2 cellular contexts compared by ENCODE assay signal in the genomic region with DNA sequence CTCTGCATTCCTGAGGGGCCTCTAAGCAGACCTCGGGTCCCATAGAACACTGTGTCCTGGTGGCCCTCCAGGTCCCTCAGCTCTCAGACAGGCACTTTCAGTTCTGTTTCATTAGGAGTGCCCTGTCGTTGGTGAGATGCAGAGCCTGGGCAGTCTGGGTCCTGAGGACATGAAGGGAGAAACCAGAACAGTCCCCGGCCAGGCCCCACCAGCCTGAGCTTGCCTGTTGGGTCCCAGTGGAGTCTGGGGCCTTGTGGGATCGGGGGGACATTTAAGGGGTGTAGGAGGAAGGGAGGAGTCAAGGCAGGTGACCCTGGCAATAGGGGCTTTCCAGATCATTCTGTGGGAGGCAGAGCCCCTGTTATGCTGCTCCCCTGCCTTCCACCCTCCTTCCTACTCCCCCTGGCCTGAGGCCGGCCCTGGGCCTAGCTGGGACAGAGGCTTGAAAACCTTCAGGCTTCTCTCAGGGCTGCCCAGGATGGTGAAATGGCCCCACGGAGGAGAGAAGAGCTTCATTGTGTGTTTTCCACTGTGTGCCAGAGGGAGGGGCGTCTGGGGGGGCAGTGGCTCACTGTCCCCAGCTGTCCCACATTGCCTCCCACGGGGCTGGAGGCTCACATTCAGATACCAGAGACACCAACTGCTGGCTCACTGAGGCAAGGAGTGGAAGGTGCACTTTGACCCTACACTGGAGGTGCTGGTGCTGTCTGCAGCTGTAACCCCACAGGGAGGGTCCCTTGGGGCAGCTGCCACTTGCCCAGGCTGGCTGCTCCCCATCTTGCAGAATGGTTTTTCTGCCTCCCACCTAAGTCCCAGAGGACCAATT.
TF ChIP-seq lines count a peak whose summit lies in the region.

No MANE protein-coding gene starts in this region.

TF ChIP-seq in HepG2, 621 proteins besides CTCF, POLR2A, EP300 and RAD21:
- TF ChIP-seq ZNF335 (CRISPR knock-in tag; IDR thresholded peaks at IDR 0.05) (no peak), ZNF615 (CRISPR knock-in tag; IDR thresholded peaks at IDR 0.05; ENCODE audit: borderline replicate concordance) (no peak), ZC3H4 (CRISPR knock-in tag; IDR thresholded peaks at IDR 0.05; ENCODE audit: borderline replicate concordance) (no peak), RNF2 (conservative IDR thresholded peaks at IDR 0.05; ENCODE audit: low read depth) (no peak), ZNF781 (CRISPR knock-in tag; IDR thresholded peaks at IDR 0.05; ENCODE audit: borderline replicate concordance, not compliant biosample characterization) (no peak), ZMAT3 (CRISPR knock-in tag; conservative IDR thresholded peaks at IDR 0.05) (no peak), RFX1 (IDR thresholded peaks at IDR 0.05) (no peak), NCOA5 (CRISPR knock-in tag; IDR thresholded peaks at IDR 0.05) (no peak), CAMTA2 (CRISPR knock-in tag; IDR thresholded peaks at IDR 0.05; ENCODE audit: borderline replicate concordance) (peak; percentile 23; the same call in 1 of the 2 replicates), PATZ1 (CRISPR knock-in tag; IDR thresholded peaks at IDR 0.05) (peak; percentile 72), PHF21A (CRISPR knock-in tag; IDR thresholded peaks at IDR 0.05) (no peak), XRCC5 (optimal IDR thresholded peaks at IDR 0.05; ENCODE audit: low read length) (peak; percentile 12), SMAD3 (CRISPR knock-in tag; IDR thresholded peaks at IDR 0.05) (no peak)

TF ChIP-seq in GM23338, 12 proteins besides CTCF, POLR2A, EP300 and RAD21:
- TF ChIP-seq ZNF462 (CRISPR knock-in tag; IDR thresholded peaks at IDR 0.05): no peak
- TF ChIP-seq CREB1 (CRISPR knock-in tag; IDR thresholded peaks at IDR 0.05; ENCODE audit: low read depth): no peak
- no peak for TF ChIP-seq JUNB (IDR thresholded peaks at IDR 0.05; ENCODE audit: unreplicated experiment)
- TF ChIP-seq, protein P1, sequence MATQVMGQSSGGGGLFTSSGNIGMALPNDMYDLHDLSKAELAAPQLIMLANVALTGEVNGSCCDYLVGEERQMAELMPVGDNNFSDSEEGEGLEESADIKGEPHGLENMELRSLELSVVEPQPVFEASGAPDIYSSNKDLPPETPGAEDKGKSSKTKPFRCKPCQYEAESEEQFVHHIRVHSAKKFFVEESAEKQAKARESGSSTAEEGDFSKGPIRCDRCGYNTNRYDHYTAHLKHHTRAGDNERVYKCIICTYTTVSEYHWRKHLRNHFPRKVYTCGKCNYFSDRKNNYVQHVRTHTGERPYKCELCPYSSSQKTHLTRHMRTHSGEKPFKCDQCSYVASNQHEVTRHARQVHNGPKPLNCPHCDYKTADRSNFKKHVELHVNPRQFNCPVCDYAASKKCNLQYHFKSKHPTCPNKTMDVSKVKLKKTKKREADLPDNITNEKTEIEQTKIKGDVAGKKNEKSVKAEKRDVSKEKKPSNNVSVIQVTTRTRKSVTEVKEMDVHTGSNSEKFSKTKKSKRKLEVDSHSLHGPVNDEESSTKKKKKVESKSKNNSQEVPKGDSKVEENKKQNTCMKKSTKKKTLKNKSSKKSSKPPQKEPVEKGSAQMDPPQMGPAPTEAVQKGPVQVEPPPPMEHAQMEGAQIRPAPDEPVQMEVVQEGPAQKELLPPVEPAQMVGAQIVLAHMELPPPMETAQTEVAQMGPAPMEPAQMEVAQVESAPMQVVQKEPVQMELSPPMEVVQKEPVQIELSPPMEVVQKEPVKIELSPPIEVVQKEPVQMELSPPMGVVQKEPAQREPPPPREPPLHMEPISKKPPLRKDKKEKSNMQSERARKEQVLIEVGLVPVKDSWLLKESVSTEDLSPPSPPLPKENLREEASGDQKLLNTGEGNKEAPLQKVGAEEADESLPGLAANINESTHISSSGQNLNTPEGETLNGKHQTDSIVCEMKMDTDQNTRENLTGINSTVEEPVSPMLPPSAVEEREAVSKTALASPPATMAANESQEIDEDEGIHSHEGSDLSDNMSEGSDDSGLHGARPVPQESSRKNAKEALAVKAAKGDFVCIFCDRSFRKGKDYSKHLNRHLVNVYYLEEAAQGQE (IDR thresholded peaks at IDR 0.05; ENCODE audit: unreplicated experiment): no peak
- no peak for TF ChIP-seq EZH2 (IDR thresholded peaks at IDR 0.05; ENCODE audit: low read depth, unreplicated experiment)
- TF ChIP-seq ZNF114 (CRISPR knock-in tag; IDR thresholded peaks at IDR 0.05): no peak
- no peak for TF ChIP-seq POLR2AphosphoS5 (IDR thresholded peaks at IDR 0.05; ENCODE audit: low read depth)
- TF ChIP-seq STAT1 (IDR thresholded peaks at IDR 0.05; ENCODE audit: unreplicated experiment): no peak
- TF ChIP-seq NANOG (IDR thresholded peaks at IDR 0.05; ENCODE audit: borderline replicate concordance): no peak
- no peak for TF ChIP-seq ZNF331 (CRISPR knock-in tag; IDR thresholded peaks at IDR 0.05; ENCODE audit: low read depth)
- no peak for TF ChIP-seq EZH2phosphoT487 (IDR thresholded peaks at IDR 0.05; ENCODE audit: unreplicated experiment)
- TF ChIP-seq ETS1 (IDR thresholded peaks at IDR 0.05): no peak
TF ChIP-seq in GM23338: peak in this region for 0.
